19 cellular contexts compared by ENCODE assay signal in genomic region chr2:111061192-111061591, GRCh38.
"Had no signal": no experiment of that assay in that cellular context is flagged by ENCODE, and none has a peak within 500 bp of the region (broad histone marks: within the 10 kb centered on the region; RNA-seq: fewer than 3 reads in every experiment).

No MANE protein-coding gene starts in this region.

- H3K36me3 ChIP-seq: gastrocnemius medialis, heart left ventricle, lower lobe of right lung, right atrium auricular region had no signal

- H3K27ac ChIP-seq: gastrocnemius medialis, heart left ventricle, lower lobe of right lung, right atrium auricular region, skin epidermis had no signal

- H3K4me3 ChIP-seq: gastrocnemius medialis, heart left ventricle, lower lobe of right lung, right atrium auricular region, skin epidermis had no signal

- H3K4me1 Mint-ChIP-seq: endodermal cell had no signal

- H3K4me1 ChIP-seq: gastrocnemius medialis, heart left ventricle, lower lobe of right lung, right atrium auricular region had no signal

- H3K4me3 Mint-ChIP-seq: activated CD4-positive, alpha-beta memory T cell treated with anti-CD3 and anti-CD28 coated beads for 36 hours; activated CD4-positive, alpha-beta T cell treated with anti-CD3 and anti-CD28 coated beads for 36 hours; activated T-cell treated with anti-CD3 and anti-CD28 coated beads, Interleukin-2, amount 50 U/mL, for 24 hours; endodermal cell had no signal

- ATAC-seq: activated CD4-positive, alpha-beta T cell treated with anti-CD3 and anti-CD28 coated beads for 36 hours; gastrocnemius medialis; heart left ventricle; left colon; lower lobe of right lung; stimulated activated naive CD8-positive, alpha-beta T cell treated with anti-CD3 and anti-CD28 coated beads, Interleukin-15, Interleukin-2, amounts not matched to agents 100 U/mL and 50 U/mL, for 24 hours had no signal

- H3K9me3 ChIP-seq: gastrocnemius medialis, lower lobe of right lung had no signal

- FAIRE-seq: astrocyte, bronchial epithelial cell had no signal

- H3K27me3 ChIP-seq: gastrocnemius medialis, heart left ventricle, right atrium auricular region had no signal

- H3K27ac Mint-ChIP-seq: activated CD4-positive, alpha-beta memory T cell treated with anti-CD3 and anti-CD28 coated beads for 36 hours; activated CD4-positive, alpha-beta T cell treated with anti-CD3 and anti-CD28 coated beads for 36 hours; activated T-cell treated with anti-CD3 and anti-CD28 coated beads, Interleukin-2, amount 50 U/mL, for 24 hours; endodermal cell; progenitor cell of endocrine pancreas had no signal

- DNase-seq: activated CD4-positive, alpha-beta memory T cell treated with anti-CD3 and anti-CD28 coated beads for 36 hours; activated CD4-positive, alpha-beta T cell treated with anti-CD3 and anti-CD28 coated beads for 36 hours; activated naive CD4-positive, alpha-beta T cell treated with anti-CD3 and anti-CD28 coated beads, Interleukin-2, amount 50 U/mL, for 16 hours; activated T-cell treated with anti-CD3 and anti-CD28 coated beads, Interleukin-2, amount 50 U/mL, for 24 hours; endodermal cell; gastrocnemius medialis; heart left ventricle; left colon; lower lobe of right lung; stimulated activated CD4-positive, alpha-beta T cell treated with anti-CD3 and anti-CD28 coated beads, Interleukin-15, amount 100 ng/mL, for 24 hours; stimulated activated CD4-positive, alpha-beta T cell treated with anti-CD3 and anti-CD28 coated beads, Interleukin-4, amount 100 ng/mL, for 24 hours; stimulated activated CD8-positive, alpha-beta memory T cell treated with anti-CD3 and anti-CD28 coated beads, Interleukin-4, amount 100 ng/mL, for 48 hours; stimulated activated naive CD8-positive, alpha-beta T cell treated with anti-CD3 and anti-CD28 coated beads, Interleukin-15, Interleukin-2, amounts not matched to agents 100 U/mL and 50 U/mL, for 24 hours; trophoblast cell had no signal
